In the genomic region with DNA sequence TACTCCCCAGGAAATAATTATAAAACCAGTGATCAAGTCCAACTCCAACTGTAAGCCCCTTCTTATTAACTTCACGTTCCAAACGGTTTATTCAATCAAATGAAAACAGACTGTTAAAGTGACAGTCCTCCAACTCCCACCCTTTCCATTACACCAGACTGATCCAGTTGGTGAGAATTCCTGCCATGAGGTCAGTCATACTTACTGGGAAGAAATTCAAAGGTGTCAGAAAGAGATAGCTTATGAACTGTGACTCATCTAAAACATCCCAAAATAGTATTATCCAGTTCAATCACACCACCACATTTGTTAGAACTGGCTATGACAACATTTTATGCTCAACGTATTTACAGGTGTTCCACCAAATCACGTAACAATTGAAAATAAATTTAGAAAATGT, we compare ENCODE assay signal across 1 cellular context.
TF ChIP-seq lines count a peak whose summit lies in the region.

No MANE protein-coding gene starts in this region.

TF ChIP-seq in K562, 482 proteins besides CTCF, POLR2A, EP300 and RAD21 (continues in another document):
- TF ChIP-seq ARID1B (IDR thresholded peaks at IDR 0.05) (peak; percentile 97), HMG20A (CRISPR knock-in tag; conservative IDR thresholded peaks at IDR 0.05) (no peak), HIVEP1 (CRISPR knock-in tag; IDR thresholded peaks at IDR 0.05) (no peak), SRSF1 (IDR thresholded peaks at IDR 0.05; ENCODE audit: low read depth, low read length) (no peak), ZNF253 (CRISPR knock-in tag; conservative IDR thresholded peaks at IDR 0.05) (no peak), OTX1 (CRISPR knock-in tag; IDR thresholded peaks at IDR 0.05) (no peak), FOXM1 (IDR thresholded peaks at IDR 0.05; ENCODE audit: low read depth) (peak; percentile 93), FOXM1 (CRISPR knock-in tag; IDR thresholded peaks at IDR 0.05; ENCODE audit: low read depth) (no peak), PHB (CRISPR knock-in tag; IDR thresholded peaks at IDR 0.05) (no peak), NCOA2 (IDR thresholded peaks at IDR 0.05; ENCODE audit: partially characterized antibody in 2 of 2) (no peak), LARP7 (IDR thresholded peaks at IDR 0.05) (no peak), PHF21A (IDR thresholded peaks at IDR 0.05; ENCODE audit: borderline replicate concordance, low read depth) (no peak), KAT2B (IDR thresholded peaks at IDR 0.05; ENCODE audit: low read depth, low read length) (no peak), ZNF699 (CRISPR knock-in tag; IDR thresholded peaks at IDR 0.05; ENCODE audit: insufficient replicate concordance) (no peak), FOXK2 (conservative IDR thresholded peaks at IDR 0.05 in 1 of 2, IDR thresholded peaks at IDR 0.05 in 1 of 2; ENCODE audit: low read depth in 2 of 2) (0 out of 4 replicates have a peak, but pooled peaks of 1 of the 2 experiments have one; percentile 24), GABPA (tag; conservative IDR thresholded peaks at IDR 0.05; ENCODE audit: low read depth) (no peak), KAT7 (CRISPR knock-in tag; IDR thresholded peaks at IDR 0.05; ENCODE audit: borderline replicate concordance) (no peak), KDM5B (IDR thresholded peaks at IDR 0.05; ENCODE audit: insufficient replicate concordance, low read depth, low read length) (no peak), ERF (CRISPR knock-in tag; IDR thresholded peaks at IDR 0.05) (no peak), SAP30 (IDR thresholded peaks at IDR 0.05; ENCODE audit: borderline replicate concordance, insufficient read depth, low read depth, low read length, poor library complexity, severe bottlenecking) (no peak), XRCC3 (IDR thresholded peaks at IDR 0.05) (no peak), BRCA1 (IDR thresholded peaks at IDR 0.05) (no peak), BRCA1 (CRISPR knock-in tag; IDR thresholded peaks at IDR 0.05) (no peak), ZNF431 (CRISPR knock-in tag; IDR thresholded peaks at IDR 0.05) (no peak), MCM2 (IDR thresholded peaks at IDR 0.05; ENCODE audit: low read depth) (no peak), ZNF696 (CRISPR knock-in tag; conservative IDR thresholded peaks at IDR 0.05) (no peak), CBFA2T3 (IDR thresholded peaks at IDR 0.05) (peak; percentile 93), RB1 (IDR thresholded peaks at IDR 0.05; ENCODE audit: low read depth) (no peak), TBL1XR1 (IDR thresholded peaks at IDR 0.05; ENCODE audit: low read length in 2 of 2) (peak in 1 of 2 experiments; percentile 75; a peak in 2 of 4 replicates), SRF (CRISPR knock-in tag; IDR thresholded peaks at IDR 0.05) (no peak), CREBBP (IDR thresholded peaks at IDR 0.05; ENCODE audit: low read depth, low read length) (no peak), RNF2 (IDR thresholded peaks at IDR 0.05) (no peak), ZNF830 (CRISPR knock-in tag; IDR thresholded peaks at IDR 0.05) (no peak), KDM4B (IDR thresholded peaks at IDR 0.05; ENCODE audit: borderline replicate concordance in 2 of 2, low read depth in 1 of 2) (no peak), DACH1 (IDR thresholded peaks at IDR 0.05; ENCODE audit: partially characterized antibody) (no peak), TAF9B (IDR thresholded peaks at IDR 0.05; ENCODE audit: partially characterized antibody) (no peak)
- TF ChIP-seq, protein P1, sequence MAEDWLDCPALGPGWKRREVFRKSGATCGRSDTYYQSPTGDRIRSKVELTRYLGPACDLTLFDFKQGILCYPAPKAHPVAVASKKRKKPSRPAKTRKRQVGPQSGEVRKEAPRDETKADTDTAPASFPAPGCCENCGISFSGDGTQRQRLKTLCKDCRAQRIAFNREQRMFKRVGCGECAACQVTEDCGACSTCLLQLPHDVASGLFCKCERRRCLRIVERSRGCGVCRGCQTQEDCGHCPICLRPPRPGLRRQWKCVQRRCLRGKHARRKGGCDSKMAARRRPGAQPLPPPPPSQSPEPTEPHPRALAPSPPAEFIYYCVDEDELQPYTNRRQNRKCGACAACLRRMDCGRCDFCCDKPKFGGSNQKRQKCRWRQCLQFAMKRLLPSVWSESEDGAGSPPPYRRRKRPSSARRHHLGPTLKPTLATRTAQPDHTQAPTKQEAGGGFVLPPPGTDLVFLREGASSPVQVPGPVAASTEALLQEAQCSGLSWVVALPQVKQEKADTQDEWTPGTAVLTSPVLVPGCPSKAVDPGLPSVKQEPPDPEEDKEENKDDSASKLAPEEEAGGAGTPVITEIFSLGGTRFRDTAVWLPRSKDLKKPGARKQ (CRISPR knock-in tag; IDR thresholded peaks at IDR 0.05) = no peak
- TF ChIP-seq, protein P2, sequence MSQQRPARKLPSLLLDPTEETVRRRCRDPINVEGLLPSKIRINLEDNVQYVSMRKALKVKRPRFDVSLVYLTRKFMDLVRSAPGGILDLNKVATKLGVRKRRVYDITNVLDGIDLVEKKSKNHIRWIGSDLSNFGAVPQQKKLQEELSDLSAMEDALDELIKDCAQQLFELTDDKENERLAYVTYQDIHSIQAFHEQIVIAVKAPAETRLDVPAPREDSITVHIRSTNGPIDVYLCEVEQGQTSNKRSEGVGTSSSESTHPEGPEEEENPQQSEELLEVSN (IDR thresholded peaks at IDR 0.05; ENCODE audit: borderline replicate concordance in 1 of 2, extremely low read depth in 1 of 2, insufficient read depth in 1 of 2, insufficient read length in 1 of 2, low read depth in 1 of 2, low read length in 1 of 2, poor library complexity in 1 of 2, severe bottlenecking in 1 of 2) = peak in 1 of 2 experiments; percentile 17
- TF ChIP-seq, protein P3, sequence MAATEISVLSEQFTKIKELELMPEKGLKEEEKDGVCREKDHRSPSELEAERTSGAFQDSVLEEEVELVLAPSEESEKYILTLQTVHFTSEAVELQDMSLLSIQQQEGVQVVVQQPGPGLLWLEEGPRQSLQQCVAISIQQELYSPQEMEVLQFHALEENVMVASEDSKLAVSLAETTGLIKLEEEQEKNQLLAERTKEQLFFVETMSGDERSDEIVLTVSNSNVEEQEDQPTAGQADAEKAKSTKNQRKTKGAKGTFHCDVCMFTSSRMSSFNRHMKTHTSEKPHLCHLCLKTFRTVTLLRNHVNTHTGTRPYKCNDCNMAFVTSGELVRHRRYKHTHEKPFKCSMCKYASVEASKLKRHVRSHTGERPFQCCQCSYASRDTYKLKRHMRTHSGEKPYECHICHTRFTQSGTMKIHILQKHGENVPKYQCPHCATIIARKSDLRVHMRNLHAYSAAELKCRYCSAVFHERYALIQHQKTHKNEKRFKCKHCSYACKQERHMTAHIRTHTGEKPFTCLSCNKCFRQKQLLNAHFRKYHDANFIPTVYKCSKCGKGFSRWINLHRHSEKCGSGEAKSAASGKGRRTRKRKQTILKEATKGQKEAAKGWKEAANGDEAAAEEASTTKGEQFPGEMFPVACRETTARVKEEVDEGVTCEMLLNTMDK (IDR thresholded peaks at IDR 0.05; ENCODE audit: borderline replicate concordance, insufficient read depth, low read depth, low read length, poor library complexity, severe bottlenecking) = no peak
- TF ChIP-seq, protein P4, sequence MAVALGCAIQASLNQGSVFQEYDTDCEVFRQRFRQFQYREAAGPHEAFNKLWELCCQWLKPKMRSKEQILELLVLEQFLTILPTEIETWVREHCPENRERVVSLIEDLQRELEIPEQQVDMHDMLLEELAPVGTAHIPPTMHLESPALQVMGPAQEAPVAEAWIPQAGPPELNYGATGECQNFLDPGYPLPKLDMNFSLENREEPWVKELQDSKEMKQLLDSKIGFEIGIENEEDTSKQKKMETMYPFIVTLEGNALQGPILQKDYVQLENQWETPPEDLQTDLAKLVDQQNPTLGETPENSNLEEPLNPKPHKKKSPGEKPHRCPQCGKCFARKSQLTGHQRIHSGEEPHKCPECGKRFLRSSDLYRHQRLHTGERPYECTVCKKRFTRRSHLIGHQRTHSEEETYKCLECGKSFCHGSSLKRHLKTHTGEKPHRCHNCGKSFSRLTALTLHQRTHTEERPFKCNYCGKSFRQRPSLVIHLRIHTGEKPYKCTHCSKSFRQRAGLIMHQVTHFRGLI (CRISPR knock-in tag; IDR thresholded peaks at IDR 0.05) = no peak
- TF ChIP-seq, protein P5, sequence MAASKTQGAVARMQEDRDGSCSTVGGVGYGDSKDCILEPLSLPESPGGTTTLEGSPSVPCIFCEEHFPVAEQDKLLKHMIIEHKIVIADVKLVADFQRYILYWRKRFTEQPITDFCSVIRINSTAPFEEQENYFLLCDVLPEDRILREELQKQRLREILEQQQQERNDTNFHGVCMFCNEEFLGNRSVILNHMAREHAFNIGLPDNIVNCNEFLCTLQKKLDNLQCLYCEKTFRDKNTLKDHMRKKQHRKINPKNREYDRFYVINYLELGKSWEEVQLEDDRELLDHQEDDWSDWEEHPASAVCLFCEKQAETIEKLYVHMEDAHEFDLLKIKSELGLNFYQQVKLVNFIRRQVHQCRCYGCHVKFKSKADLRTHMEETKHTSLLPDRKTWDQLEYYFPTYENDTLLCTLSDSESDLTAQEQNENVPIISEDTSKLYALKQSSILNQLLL (CRISPR knock-in tag; IDR thresholded peaks at IDR 0.05; ENCODE audit: borderline replicate concordance) = no peak
- TF ChIP-seq, protein P6, sequence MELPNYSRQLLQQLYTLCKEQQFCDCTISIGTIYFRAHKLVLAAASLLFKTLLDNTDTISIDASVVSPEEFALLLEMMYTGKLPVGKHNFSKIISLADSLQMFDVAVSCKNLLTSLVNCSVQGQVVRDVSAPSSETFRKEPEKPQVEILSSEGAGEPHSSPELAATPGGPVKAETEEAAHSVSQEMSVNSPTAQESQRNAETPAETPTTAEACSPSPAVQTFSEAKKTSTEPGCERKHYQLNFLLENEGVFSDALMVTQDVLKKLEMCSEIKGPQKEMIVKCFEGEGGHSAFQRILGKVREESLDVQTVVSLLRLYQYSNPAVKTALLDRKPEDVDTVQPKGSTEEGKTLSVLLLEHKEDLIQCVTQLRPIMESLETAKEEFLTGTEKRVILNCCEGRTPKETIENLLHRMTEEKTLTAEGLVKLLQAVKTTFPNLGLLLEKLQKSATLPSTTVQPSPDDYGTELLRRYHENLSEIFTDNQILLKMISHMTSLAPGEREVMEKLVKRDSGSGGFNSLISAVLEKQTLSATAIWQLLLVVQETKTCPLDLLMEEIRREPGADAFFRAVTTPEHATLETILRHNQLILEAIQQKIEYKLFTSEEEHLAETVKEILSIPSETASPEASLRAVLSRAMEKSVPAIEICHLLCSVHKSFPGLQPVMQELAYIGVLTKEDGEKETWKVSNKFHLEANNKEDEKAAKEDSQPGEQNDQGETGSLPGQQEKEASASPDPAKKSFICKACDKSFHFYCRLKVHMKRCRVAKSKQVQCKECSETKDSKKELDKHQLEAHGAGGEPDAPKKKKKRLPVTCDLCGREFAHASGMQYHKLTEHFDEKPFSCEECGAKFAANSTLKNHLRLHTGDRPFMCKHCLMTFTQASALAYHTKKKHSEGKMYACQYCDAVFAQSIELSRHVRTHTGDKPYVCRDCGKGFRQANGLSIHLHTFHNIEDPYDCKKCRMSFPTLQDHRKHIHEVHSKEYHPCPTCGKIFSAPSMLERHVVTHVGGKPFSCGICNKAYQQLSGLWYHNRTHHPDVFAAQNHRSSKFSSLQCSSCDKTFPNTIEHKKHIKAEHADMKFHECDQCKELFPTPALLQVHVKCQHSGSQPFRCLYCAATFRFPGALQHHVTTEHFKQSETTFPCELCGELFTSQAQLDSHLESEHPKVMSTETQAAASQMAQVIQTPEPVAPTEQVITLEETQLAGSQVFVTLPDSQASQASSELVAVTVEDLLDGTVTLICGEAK (IDR thresholded peaks at IDR 0.05) = no peak
- TF ChIP-seq, protein P6 (CRISPR knock-in tag; IDR thresholded peaks at IDR 0.05) = no peak
- TF ChIP-seq, protein P7, sequence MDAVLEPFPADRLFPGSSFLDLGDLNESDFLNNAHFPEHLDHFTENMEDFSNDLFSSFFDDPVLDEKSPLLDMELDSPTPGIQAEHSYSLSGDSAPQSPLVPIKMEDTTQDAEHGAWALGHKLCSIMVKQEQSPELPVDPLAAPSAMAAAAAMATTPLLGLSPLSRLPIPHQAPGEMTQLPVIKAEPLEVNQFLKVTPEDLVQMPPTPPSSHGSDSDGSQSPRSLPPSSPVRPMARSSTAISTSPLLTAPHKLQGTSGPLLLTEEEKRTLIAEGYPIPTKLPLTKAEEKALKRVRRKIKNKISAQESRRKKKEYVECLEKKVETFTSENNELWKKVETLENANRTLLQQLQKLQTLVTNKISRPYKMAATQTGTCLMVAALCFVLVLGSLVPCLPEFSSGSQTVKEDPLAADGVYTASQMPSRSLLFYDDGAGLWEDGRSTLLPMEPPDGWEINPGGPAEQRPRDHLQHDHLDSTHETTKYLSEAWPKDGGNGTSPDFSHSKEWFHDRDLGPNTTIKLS (IDR thresholded peaks at IDR 0.05; ENCODE audit: borderline replicate concordance, low read depth) = no peak
- TF ChIP-seq, protein P8, sequence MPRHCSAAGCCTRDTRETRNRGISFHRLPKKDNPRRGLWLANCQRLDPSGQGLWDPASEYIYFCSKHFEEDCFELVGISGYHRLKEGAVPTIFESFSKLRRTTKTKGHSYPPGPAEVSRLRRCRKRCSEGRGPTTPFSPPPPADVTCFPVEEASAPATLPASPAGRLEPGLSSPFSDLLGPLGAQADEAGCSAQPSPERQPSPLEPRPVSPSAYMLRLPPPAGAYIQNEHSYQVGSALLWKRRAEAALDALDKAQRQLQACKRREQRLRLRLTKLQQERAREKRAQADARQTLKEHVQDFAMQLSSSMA (CRISPR knock-in tag; IDR thresholded peaks at IDR 0.05) = no peak
